In genomic region chr16:89216315-89217137, GRCh38 we compare ENCODE assay signal across 8 cellular contexts. TPM values are rescaled to one million over a fixed set of nuclear protein-coding genes. Genes with fewer than 3 reads are reported as not detected.
DNase-seq lines count a peak whose midpoint lies in the region; ATAC-seq, FAIRE-seq and TF ChIP-seq lines count a peak whose summit lies in the region.

No MANE protein-coding gene starts in this region.

- no peak for FAIRE-seq in D721Med (lab: Jason Lieb, UNC)

- H3K36me3 ChIP-seq in OCI-LY3 (replicated peaks; ENCODE audit: low read depth, low read length) (no peaks in the 10 kb centered on the region), mucosa of descending colon (ENCODE audit: low read depth) (no peaks in the 10 kb centered on the region)

- TF ChIP-seq CTCF in D721Med (IDR thresholded peaks at IDR 0.05; ENCODE audit: insufficient read depth, missing control alignments) (peak; percentile 91), OCI-LY3 (IDR thresholded peaks at IDR 0.05; ENCODE audit: low read depth, low read length) (peak; percentile 91), epithelial cell of proximal tubule (conservative IDR thresholded peaks at IDR 0.05; ENCODE audit: low read depth, low read length) (peak; percentile 70), mucosa of descending colon (IDR thresholded peaks at IDR 0.05) (peak; percentile 24)

- intact Hi-C loops in mucosa of descending colon (cut with DNase I, micrococcal nuclease): no loop called here

- ATAC-seq in mucosa of descending colon (peak; percentile 77), GM21737 (IDR thresholded peaks at IDR 0.05; ENCODE audit: unreplicated experiment) (no peak)

- H3K27me3 ChIP-seq in OCI-LY3 (ENCODE audit: low read depth, low read length): no peaks in the 10 kb centered on the region

- no peaks in the 10 kb centered on the region for H3K9me3 ChIP-seq in OCI-LY3 (ENCODE audit: insufficient read depth, low read length)
- no peaks in the 10 kb centered on the region for H3K9me3 ChIP-seq in mucosa of descending colon

- DNase-seq in D721Med (ENCODE audit: insufficient read length, low spot score) (no peak), HK-2 (ENCODE audit: unreplicated experiment) (peak; percentile 42), activated T-cell treated with anti-CD3 and anti-CD28 coated beads for 48 hours (ENCODE audit: low read depth) (peak; percentile 61), epithelial cell of proximal tubule (ENCODE audit: low read depth) (peak; percentile 43), mucosa of descending colon (peak; percentile 86 to 93 (median 89))
- DNase-seq in stimulated activated CD8-positive, alpha-beta memory T cell treated with anti-CD3 and anti-CD28 coated beads, Interleukin-15, amount 100 ng/mL, for 48 hours (ENCODE audit: low read depth in 2 of 2): peak; percentile 63 to 66

- peak overlapping the region; percentile 78 for H3K9ac ChIP-seq in OCI-LY3 (ENCODE audit: low read length)

- no peaks in the 10 kb centered on the region for H4K20me1 ChIP-seq in OCI-LY3 (ENCODE audit: insufficient read depth, low read length)

- H3K4me2 ChIP-seq in OCI-LY3 (ENCODE audit: low read length): peak overlapping the region; percentile 88

- H3K4me3 ChIP-seq in OCI-LY3 (ENCODE audit: low read length): peak overlapping the region; percentile 87
- peak overlapping the region; percentile 99 for H3K4me3 ChIP-seq in epithelial cell of proximal tubule (ENCODE audit: low read depth, low read length)
- peak overlapping the region; percentile 75 for H3K4me3 ChIP-seq in mucosa of descending colon

- H3K27ac ChIP-seq in OCI-LY3 (ENCODE audit: low read length): peak overlapping the region; percentile 63

- H3K79me2 ChIP-seq in OCI-LY3 (ENCODE audit: low read length): peaks cover 4% of the 10 kb centered on the region; the same call in 1 of the 2 replicates

- H3K4me1 ChIP-seq in OCI-LY3 (ENCODE audit: low read length) (peaks cover 5% of the 10 kb centered on the region; the same call in 1 of the 2 replicates), mucosa of descending colon (ENCODE audit: low read depth) (peaks cover 17% of the 10 kb centered on the region)

- H2AFZ ChIP-seq in OCI-LY3 (ENCODE audit: low read depth, low read length): no peak overlapping the region; the same call in 1 of the 2 replicates

RNA-seq across cellular contexts. Expression of gene ZNF778, which starts 1.0 kb away (rescaled TPM):
- total RNA-seq in epithelial cell of proximal tubule: 3.7 and 6.2 TPM in 2 replicates
- 1 to 10 TPM; 4.7 to 8.8 (median 7.2) TPM for total RNA-seq in mucosa of descending colon

RNA-seq across cellular contexts. Expression of gene SLC22A31, which starts 16.2 kb away (rescaled TPM):
- not detected in 2 replicates for total RNA-seq in epithelial cell of proximal tubule
- 1 to 10 TPM in 2 of 3 donors, under 1 TPM in 1; 0.35 to 1.8 (median 1.1) TPM for total RNA-seq in mucosa of descending colon

RNA-seq across cellular contexts. Expression of gene CDH15, which starts 45.0 kb away (rescaled TPM):
- not detected in 2 replicates for total RNA-seq in epithelial cell of proximal tubule
- total RNA-seq in mucosa of descending colon: not detected

Comparison
In these comparisons a context has a peak if more than half of its experiments do, and no peak if none do; other contexts are left out.
1. CTCF ChIP-seq: peak in every context shown above with its lines; median percentile 91 in D721Med; 91 in OCI-LY3; 70 in epithelial cell of proximal tubule; 24 in mucosa of descending colon.